Comparison of ENCODE assay signal across 7 cellular contexts in genomic region chr2:200901459-200902072, GRCh38. TPM values are rescaled to one million over a fixed set of nuclear protein-coding genes. Genes with fewer than 3 reads are reported as not detected.
DNase-seq lines count a peak whose midpoint lies in the region; ATAC-seq and TF ChIP-seq lines count a peak whose summit lies in the region.

No MANE protein-coding gene starts in this region.

- POLR2A ChIA-PET in activated naive CD8-positive, alpha-beta T cell treated with anti-CD3 and anti-CD28 coated beads, Interleukin-2, amount 10 ng/mL, durations not matched to agents 7 days and 5 days (lab: Charles Lee), result interaction anchor here (0.7 to 1.6 kb wide), 4 partner anchors 12 to 276 kb away, joined by 3 to 7 read pairs (median 4); partner anchors contain the start of gene NIF3L1

- no peaks in the 10 kb centered on the region for H3K79me2 ChIP-seq in SU-DHL-6 (ENCODE audit: insufficient read depth, low read length)

- H3K9me2 ChIP-seq in SU-DHL-6 (replicated peaks; ENCODE audit: insufficient read depth, low read length), result no peaks in the 10 kb centered on the region

- peak; percentile 1 to 86 (median 62) for DNase-seq in NCI-H1417 (lab: John Stamatoyannopoulos, UW)
- DNase-seq in activated naive CD8-positive, alpha-beta T cell treated with anti-CD3 and anti-CD28 coated beads, Interleukin-2, amount 10 ng/mL, durations not matched to agents 7 days and 5 days, result no peak
- DNase-seq in left cardiac atrium, result peak; percentile 56
- DNase-seq in sciatic nerve (ENCODE audit: low spot score), result no peak

- H3F3A ChIP-seq in SU-DHL-6 (ENCODE audit: insufficient read depth), result peaks cover 15% of the 10 kb centered on the region

- no peak overlapping the region for H2AFZ ChIP-seq in SU-DHL-6 (ENCODE audit: low read depth, low read length, severe bottlenecking)

- no peak overlapping the region for H3K27ac ChIP-seq in SU-DHL-6 (ENCODE audit: low read depth, low read length)

- no peaks in the 10 kb centered on the region for H3K9me3 ChIP-seq in SU-DHL-6 (ENCODE audit: insufficient read depth, low read length)

- peak; percentile 74 for TF ChIP-seq CTCF in SU-DHL-6 (IDR thresholded peaks at IDR 0.05; ENCODE audit: insufficient read depth, low read length, poor library complexity, severe bottlenecking)

- peak; percentile 89 for ATAC-seq in GM18499 (IDR thresholded peaks at IDR 0.05; ENCODE audit: insufficient read depth, unreplicated experiment)
- ATAC-seq in HG02852 (IDR thresholded peaks at IDR 0.05; ENCODE audit: unreplicated experiment), result peak; percentile 98
- peak; percentile 100 for ATAC-seq in activated naive CD8-positive, alpha-beta T cell treated with anti-CD3 and anti-CD28 coated beads, Interleukin-2, amount 10 ng/mL, durations not matched to agents 7 days and 5 days (ENCODE audit: low read depth)
- peak; percentile 84 to 85 for ATAC-seq in left cardiac atrium
- ATAC-seq in sciatic nerve, result peak; percentile 88

- peaks cover 15% of the 10 kb centered on the region for H3K4me1 Mint-ChIP-seq in activated naive CD8-positive, alpha-beta T cell treated with anti-CD3 and anti-CD28 coated beads, Interleukin-2, amount 10 ng/mL, durations not matched to agents 7 days and 5 days

- H3K27me3 Mint-ChIP-seq in activated naive CD8-positive, alpha-beta T cell treated with anti-CD3 and anti-CD28 coated beads, Interleukin-2, amount 10 ng/mL, durations not matched to agents 7 days and 5 days, result no peaks in the 10 kb centered on the region

- H3K4me2 ChIP-seq in SU-DHL-6 (ENCODE audit: low read depth, low read length, poor library complexity, severe bottlenecking), result no peak overlapping the region

- H3K4me3 ChIP-seq in SU-DHL-6 (ENCODE audit: insufficient read depth, low read length, poor library complexity, severe bottlenecking), result no peak overlapping the region

- H3K4me3 Mint-ChIP-seq in activated naive CD8-positive, alpha-beta T cell treated with anti-CD3 and anti-CD28 coated beads, Interleukin-2, amount 10 ng/mL, durations not matched to agents 7 days and 5 days, result no peak overlapping the region

- peaks cover 22% of the 10 kb centered on the region for H3K36me3 Mint-ChIP-seq in activated naive CD8-positive, alpha-beta T cell treated with anti-CD3 and anti-CD28 coated beads, Interleukin-2, amount 10 ng/mL, durations not matched to agents 7 days and 5 days

- intact Hi-C loops in left cardiac atrium (cut with DNase I) (loop anchor here (2.0 to 10.0 kb wide), 3 partner anchors 163 to 276 kb away; no protein-coding TSS in a partner anchor), sciatic nerve (cut with DNase I) (loop anchor here (10.0 kb wide), 2 partner anchors 163 to 273 kb away; no protein-coding TSS in a partner anchor)

- H3K27ac Mint-ChIP-seq in activated naive CD8-positive, alpha-beta T cell treated with anti-CD3 and anti-CD28 coated beads, Interleukin-2, amount 10 ng/mL, durations not matched to agents 7 days and 5 days, result no peak overlapping the region

- peaks cover 30% of the 10 kb centered on the region; the same call in 1 of the 2 replicates for H3K36me3 ChIP-seq in SU-DHL-6 (ENCODE audit: low read length)

- H3K27me3 ChIP-seq in SU-DHL-6 (ENCODE audit: low read length), result no peaks in the 10 kb centered on the region

- no peaks in the 10 kb centered on the region for H3K9me3 Mint-ChIP-seq in activated naive CD8-positive, alpha-beta T cell treated with anti-CD3 and anti-CD28 coated beads, Interleukin-2, amount 10 ng/mL, durations not matched to agents 7 days and 5 days

- H3K9ac ChIP-seq in SU-DHL-6 (ENCODE audit: low read length), result no peak overlapping the region

- no peaks in the 10 kb centered on the region for H4K20me1 ChIP-seq in SU-DHL-6 (ENCODE audit: low read depth, low read length)

RNA-seq across cellular contexts. Expression of gene NIF3L1, which starts 12.4 kb away (rescaled TPM):
- total RNA-seq in activated naive CD8-positive, alpha-beta T cell treated with anti-CD3 and anti-CD28 coated beads, Interleukin-2, amount 10 ng/mL, durations not matched to agents 7 days and 5 days, result 10 to 100 TPM; 36.9 to 37.7 TPM
- total RNA-seq in left cardiac atrium, result 10 to 100 TPM; 17.0 to 20.2 TPM
- 19.9 TPM for total RNA-seq in sciatic nerve

RNA-seq across cellular contexts. Expression of gene PPIL3, which starts 12.7 kb away (rescaled TPM):
- 10 to 100 TPM; 44.2 to 45.2 TPM for total RNA-seq in activated naive CD8-positive, alpha-beta T cell treated with anti-CD3 and anti-CD28 coated beads, Interleukin-2, amount 10 ng/mL, durations not matched to agents 7 days and 5 days
- total RNA-seq in left cardiac atrium (10 to 100 TPM; 22.6 to 25.9 TPM), sciatic nerve (35.1 TPM)

RNA-seq across cellular contexts. Expression of gene CLK1, which starts 37.1 kb away (rescaled TPM):
- 100 to 1,000 TPM; 204 to 228 TPM for total RNA-seq in activated naive CD8-positive, alpha-beta T cell treated with anti-CD3 and anti-CD28 coated beads, Interleukin-2, amount 10 ng/mL, durations not matched to agents 7 days and 5 days
- 10 to 100 TPM; 52.9 to 54.6 TPM for total RNA-seq in left cardiac atrium
- 358 TPM for total RNA-seq in sciatic nerve

Comparison
In these comparisons a context has a peak if more than half of its experiments do, and no peak if none do; other contexts are left out.
1. DNase-seq: peak in NCI-H1417 (3 of 3) and left cardiac atrium (single experiment); none in activated naive CD8-positive, alpha-beta T cell treated with anti-CD3 and anti-CD28 coated beads, Interleukin-2, amount 10 ng/mL, durations not matched to agents 7 days and 5 days (single experiment) and sciatic nerve (single experiment).
2. Peak in every context shown above with its lines, with median percentiles within 50 percentile points of each other: ATAC-seq.